ENCODE assay signal across 18 cellular contexts in genomic region chr13:24685314-24685713, GRCh38. TPM values are rescaled to one million over a fixed set of nuclear protein-coding genes. Genes with fewer than 3 reads are reported as not detected.
"Had no signal": no experiment of that assay in that cellular context is flagged by ENCODE, and none has a peak within 500 bp of the region (broad histone marks: within the 10 kb centered on the region; RNA-seq: fewer than 3 reads in every experiment).

No MANE protein-coding gene starts in this region.

- H3K4me1 ChIP-seq: prostate gland had no signal

- ATAC-seq: left cardiac atrium, WTC11 had no signal

- H3K4me3 ChIP-seq: esophagus squamous epithelium, prostate gland, right atrium auricular region had no signal

- H3K9me3 Mint-ChIP-seq: activated CD4-positive, alpha-beta memory T cell treated with anti-CD3 and anti-CD28 coated beads for 36 hours; activated T-helper 2 cell treated with anti-CD3 and anti-CD28 coated beads, Interferon-gamma antibody, Interleukin-2, Interleukin-4, amounts not matched to agents 10 μg/mL and 5 μg/mL and 100 μg/mL, durations not matched to agents 14 hours and 24 hours and 36 hours; mesothelial cell of epicardium; T-helper 2 cell treated with Interferon-gamma antibody and Interleukin-4, amounts not matched to agents 5 μg/mL and 100 μg/mL, for 36 hours; type B pancreatic cell; WTC11 had no signal

- DNase-seq: activated T-cell treated with anti-CD3 and anti-CD28 coated beads for 4 hours; brain microvascular endothelial cell; cortex of kidney; esophagus squamous epithelium; left cardiac atrium; stimulated activated CD4-positive, alpha-beta T cell treated with anti-CD3 and anti-CD28 coated beads, Interleukin-12 subunit alpha, Interleukin-12 subunit beta, amount 100 ng/mL, for 4 hours; stimulated activated CD4-positive, alpha-beta T cell treated with anti-CD3 and anti-CD28 coated beads, Interleukin-1b, Interleukin-23, amount 100 ng/mL, for 48 hours had no signal

- H3K27ac Mint-ChIP-seq: activated CD4-positive, alpha-beta memory T cell treated with anti-CD3 and anti-CD28 coated beads for 36 hours; activated CD4-positive, alpha-beta T cell treated with anti-CD3 and anti-CD28 coated beads for 36 hours; activated T-helper 2 cell treated with anti-CD3 and anti-CD28 coated beads, Interferon-gamma antibody, Interleukin-2, Interleukin-4, amounts not matched to agents 10 μg/mL and 5 μg/mL and 100 μg/mL, durations not matched to agents 14 hours and 24 hours and 36 hours; mesothelial cell of epicardium; T-helper 2 cell treated with Interferon-gamma antibody and Interleukin-4, amounts not matched to agents 5 μg/mL and 100 μg/mL, for 36 hours; type B pancreatic cell; WTC11 had no signal

- H3K4me3 Mint-ChIP-seq: activated CD4-positive, alpha-beta memory T cell treated with anti-CD3 and anti-CD28 coated beads for 36 hours; activated CD4-positive, alpha-beta T cell treated with anti-CD3 and anti-CD28 coated beads for 36 hours; mesothelial cell of epicardium; type B pancreatic cell; WTC11 had no signal

- H3K36me3 Mint-ChIP-seq: activated CD4-positive, alpha-beta memory T cell treated with anti-CD3 and anti-CD28 coated beads for 36 hours; mesothelial cell of epicardium; type B pancreatic cell; WTC11 had no signal

- H3K9me3 ChIP-seq: esophagus squamous epithelium, prostate gland, right atrium auricular region had no signal

- H3K36me3 ChIP-seq: brain microvascular endothelial cell, esophagus squamous epithelium, prostate gland, right atrium auricular region had no signal

- H3K27ac ChIP-seq: brain microvascular endothelial cell, esophagus squamous epithelium, prostate gland, right atrium auricular region had no signal

RNA-seq across cellular contexts. Expression of gene ATP12A, which starts 5.1 kb away (rescaled TPM):
- total RNA-seq: left cardiac atrium, osteocyte, right atrium auricular region had no signal
- polyA plus RNA-seq: neural cell had no signal
